In the genomic region with DNA sequence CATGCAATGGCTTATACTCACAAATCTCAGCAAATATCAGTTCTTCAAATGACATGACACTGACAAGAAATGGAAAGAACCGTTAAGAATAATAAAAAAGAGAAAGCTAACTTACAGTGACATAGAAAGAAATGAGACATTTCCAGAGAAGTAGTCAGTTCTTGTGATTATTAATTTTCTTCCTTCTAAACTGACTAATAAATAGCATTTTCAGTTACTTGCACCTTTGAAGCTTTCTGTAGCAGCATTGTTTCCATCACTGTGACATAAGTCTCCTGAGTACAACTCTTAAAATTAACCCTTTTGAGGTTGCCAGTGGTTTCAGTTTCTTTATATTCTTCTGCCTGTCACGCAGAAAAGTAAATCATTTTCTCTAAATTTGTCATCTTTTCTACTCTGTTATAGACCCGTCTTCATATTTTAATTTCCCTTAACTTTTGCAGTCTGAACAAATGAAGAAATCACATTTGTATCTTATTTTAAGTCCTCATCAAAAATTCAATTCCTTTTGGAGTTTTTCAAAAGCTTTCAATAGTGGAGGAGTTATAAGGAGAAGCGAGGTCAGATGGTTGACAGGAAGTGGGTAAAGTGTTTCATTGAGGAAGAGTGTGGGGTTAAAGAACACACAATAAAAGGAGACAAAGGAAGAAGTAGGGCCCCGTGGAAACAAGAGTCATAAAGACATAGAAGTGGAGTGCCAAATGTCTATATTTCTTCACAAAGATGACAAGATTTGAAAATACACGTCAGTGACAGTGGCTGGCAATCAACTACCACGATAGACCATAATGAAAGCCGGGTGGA, we compare ENCODE assay signal across 9 cellular contexts. TPM values are rescaled to one million over a fixed set of nuclear protein-coding genes. Genes with fewer than 3 reads are reported as not detected.
DNase-seq lines count a peak whose midpoint lies in the region; ATAC-seq, FAIRE-seq and TF ChIP-seq lines count a peak whose summit lies in the region.
"Had no signal": no experiment of that assay in that cellular context is flagged by ENCODE, and none has a peak within 500 bp of the region (broad histone marks: within the 10 kb centered on the region; RNA-seq: fewer than 3 reads in every experiment).

No MANE protein-coding gene starts in this region.

- no peak overlapping the region for H3K4me2 ChIP-seq in PC-9

- H3K79me2 ChIP-seq in PC-9 (ENCODE audit: low read depth): no peaks in the 10 kb centered on the region

- BruUV-seq in PC-9 (replicated peaks; lab: Mats Ljungman, UMichigan): no TSS peak

- no peaks in the 10 kb centered on the region for H3K9me2 ChIP-seq in PC-9 (ENCODE audit: insufficient read depth)

- H3K27ac ChIP-seq in effector memory CD4-positive, alpha-beta T cell (ENCODE audit: insufficient read depth, low read length, poor library complexity, severe bottlenecking): peak overlapping the region; percentile 34
- H3K27ac ChIP-seq in PC-9: no peak overlapping the region

- no peak for TF ChIP-seq CTCF in PC-9 (conservative IDR thresholded peaks at IDR 0.05)

- H3K4me3 ChIP-seq in effector memory CD4-positive, alpha-beta T cell (ENCODE audit: insufficient read depth, low read depth, low read length, poor library complexity, severe bottlenecking): peak overlapping the region; percentile 18
- no peak overlapping the region for H3K4me3 ChIP-seq in PC-9

- POLR2A ChIA-PET in PC-9 (lab: Charles Lee; ENCODE audit: unreplicated experiment): no interaction called here

- no peaks in the 10 kb centered on the region for H4K20me1 ChIP-seq in PC-9 (ENCODE audit: insufficient read depth)

- peaks cover 12% of the 10 kb centered on the region for H3K4me1 ChIP-seq in effector memory CD4-positive, alpha-beta T cell (ENCODE audit: control insufficient read depth, insufficient read depth, low read length, poor library complexity, severe bottlenecking)
- no peaks in the 10 kb centered on the region for H3K4me1 ChIP-seq in PC-9 (replicated peaks; ENCODE audit: insufficient read depth)

- intact Hi-C loops in PC-9 (cut with micrococcal nuclease; ENCODE audit: unreplicated experiment): loop anchor here (10.0 kb wide), 1 partner anchor 56 kb away; a partner anchor contains a TSS

- no peaks in the 10 kb centered on the region for H3F3A ChIP-seq in PC-9 (ENCODE audit: insufficient read depth, low read depth)

- no peaks in the 10 kb centered on the region for H3K9me3 ChIP-seq in effector memory CD4-positive, alpha-beta T cell (ENCODE audit: control insufficient read depth, low read length)
- H3K9me3 ChIP-seq in PC-9 (ENCODE audit: insufficient read depth, low read depth): no peaks in the 10 kb centered on the region

- no peak overlapping the region for H2AFZ ChIP-seq in PC-9

- CTCF ChIA-PET in PC-9 (lab: Charles Lee): no interaction called here

- FAIRE-seq in GM18507 (lab: Jason Lieb, UNC): peak; percentile 84
- FAIRE-seq: islet of Langerhans had no signal

- no peaks in the 10 kb centered on the region for H3K27me3 ChIP-seq in effector memory CD4-positive, alpha-beta T cell (replicated peaks; ENCODE audit: control insufficient read depth, insufficient read depth, low read length, poor library complexity, severe bottlenecking)
- H3K27me3 ChIP-seq in PC-9 (ENCODE audit: insufficient read depth, low read depth): no peaks in the 10 kb centered on the region

- peak; percentile 91 for ATAC-seq in GM21526 (IDR thresholded peaks at IDR 0.05; ENCODE audit: low FRiP score, unreplicated experiment)
- peak; percentile 91 for ATAC-seq in HG03558 (IDR thresholded peaks at IDR 0.05; ENCODE audit: extremely low read depth, unreplicated experiment)
- no peak for ATAC-seq in esophagus mucosa

- DNase-seq in GM18507 (ENCODE audit: extremely low spot score, insufficient read length, low read depth) (peak; percentile 52), COR-L47 (lab: John Stamatoyannopoulos, UW) (no peak), PC-9 (no peak)
- no peak for DNase-seq in effector memory CD4-positive, alpha-beta T cell
- no peak for DNase-seq in effector CD4-positive, alpha-beta T cell

- no peaks in the 10 kb centered on the region for H3K36me3 ChIP-seq in effector memory CD4-positive, alpha-beta T cell (ENCODE audit: control insufficient read depth, insufficient read depth, low read length)
- no peaks in the 10 kb centered on the region for H3K36me3 ChIP-seq in PC-9 (ENCODE audit: low read depth)

RNA-seq across cellular contexts. Expression of a gene that starts 57.9 kb away (rescaled TPM):
- 4.0 TPM for total RNA-seq in esophagus mucosa
- 0.15 and 0.68 TPM in 2 replicates for total RNA-seq in PC-9 (2021)
